ENCODE assay signal across 16 cellular contexts in genomic region chr15:89444241-89444797, GRCh38. TPM values are rescaled to one million over a fixed set of nuclear protein-coding genes. Genes with fewer than 3 reads are reported as not detected.
DNase-seq lines count a peak whose midpoint lies in the region; ATAC-seq and TF ChIP-seq lines count a peak whose summit lies in the region.
"Had no signal": no experiment of that assay in that cellular context is flagged by ENCODE, and none has a peak within 500 bp of the region (broad histone marks: within the 10 kb centered on the region; RNA-seq: fewer than 3 reads in every experiment).

No MANE protein-coding gene starts in this region.

- no peak for TF ChIP-seq RAD21 in neural cell (conservative IDR thresholded peaks at IDR 0.05)

- no peak for TF ChIP-seq EP300 in neural cell (conservative IDR thresholded peaks at IDR 0.05; ENCODE audit: poor library complexity, severe bottlenecking)

- 33 to 38% methylated on average over 3 of the region's 3 CpGs for WGBS in testis, 2 donors

- no peaks in the 10 kb centered on the region for H3K9me3 Mint-ChIP-seq in brain
- H3K9me3 Mint-ChIP-seq: CD4-positive, alpha-beta memory T cell; HFFc6 had no signal

- no peaks in the 10 kb centered on the region for H3K9me2 ChIP-seq in neural cell (ENCODE audit: insufficient read depth, low read length)

- H3K9ac ChIP-seq in BLaER1 treated with 17β-estradiol and CSF1 and Interleukin-3, amounts not matched to agents 10 nM and 100 nM, result peak overlapping the region in 3 of 11 experiments; percentile 19 to 23 (median 21); a peak in 1 of 22 replicates
- no peak overlapping the region for H3K9ac ChIP-seq in neural cell (ENCODE audit: low read length)

- CTCF ChIA-PET in HEK293 (lab: Yijun Ruan, JAX), result interaction anchor here (0.5 to 13.9 kb wide), 17 partner anchors 9 to 316 kb away, joined by 3 to 234 read pairs (median 7); no protein-coding TSS in a partner anchor

- no peak overlapping the region for H3K4me3 ChIP-seq in BLaER1 treated with 17β-estradiol and CSF1 and Interleukin-3, amounts not matched to agents 10 nM and 100 nM
- H3K4me3 ChIP-seq in HEK293 (ENCODE audit: low read depth, low read length), result no peak overlapping the region
- peak overlapping the region; percentile 24 for H3K4me3 ChIP-seq in neural cell (ENCODE audit: low read length)
- H3K4me3 ChIP-seq in testis, result no peak overlapping the region
- H3K4me3 ChIP-seq: HAP-1 had no signal

- peak overlapping the region in 9 of 11 experiments; percentile 9 to 91 (median 82); a peak in 16 of 22 replicates for H3K4me2 ChIP-seq in BLaER1 treated with 17β-estradiol and CSF1 and Interleukin-3, amounts not matched to agents 10 nM and 100 nM
- H3K4me2 ChIP-seq in neural cell (ENCODE audit: low read length), result no peak overlapping the region

- H3K36me3 Mint-ChIP-seq in brain, result no peaks in the 10 kb centered on the region
- H3K36me3 Mint-ChIP-seq: CD4-positive, alpha-beta memory T cell had no signal

- H3K9me3 ChIP-seq in BLaER1 treated with 17β-estradiol and CSF1 and Interleukin-3, amounts not matched to agents 10 nM and 100 nM (replicated peaks in 1 of 11), result no peaks in the 10 kb centered on the region
- H3K9me3 ChIP-seq in HEK293 (ENCODE audit: control insufficient read depth, insufficient read depth, low read depth, low read length), result no peaks in the 10 kb centered on the region
- H3K9me3 ChIP-seq in neural cell (ENCODE audit: low read length), result no peaks in the 10 kb centered on the region
- H3K9me3 ChIP-seq in testis, result no peaks in the 10 kb centered on the region
- H3K9me3 ChIP-seq: HAP-1 had no signal

- H2AFZ ChIP-seq in neural cell (ENCODE audit: low read depth, low read length), result no peak overlapping the region

- no peak for ATAC-seq in GM21528 (IDR thresholded peaks at IDR 0.05; ENCODE audit: low FRiP score, unreplicated experiment)

- no peaks in the 10 kb centered on the region for H3K79me2 ChIP-seq in neural cell (replicated peaks; ENCODE audit: insufficient read depth, low read length)

- no peaks in the 10 kb centered on the region for H3K36me3 ChIP-seq in BLaER1 treated with 17β-estradiol and CSF1 and Interleukin-3, amounts not matched to agents 10 nM and 100 nM
- H3K36me3 ChIP-seq in HEK293 (ENCODE audit: control insufficient read depth in 2 of 2, insufficient read depth in 1 of 2, low read length in 2 of 2), result no peaks in the 10 kb centered on the region
- no peaks in the 10 kb centered on the region for H3K36me3 ChIP-seq in neural cell (ENCODE audit: insufficient read depth, low read length)
- no peaks in the 10 kb centered on the region for H3K36me3 ChIP-seq in testis (ENCODE audit: low read depth, missing control alignments)
- H3K36me3 ChIP-seq: HAP-1 had no signal

- H3K27me3 Mint-ChIP-seq in brain, result peaks cover 4% of the 10 kb centered on the region

- peak overlapping the region in 2 of 5 experiments; percentile 37 to 47 for H3K4me3 Mint-ChIP-seq in brain
- H3K4me3 Mint-ChIP-seq: CD4-positive, alpha-beta memory T cell; HFFc6 had no signal

- no peaks in the 10 kb centered on the region for H3K27me3 ChIP-seq in BLaER1 treated with 17β-estradiol and CSF1 and Interleukin-3, amounts not matched to agents 10 nM and 100 nM
- H3K27me3 ChIP-seq in neural cell (ENCODE audit: insufficient read depth, low read depth, low read length) (no peaks in the 10 kb centered on the region), testis (no peaks in the 10 kb centered on the region)

- no peak for DNase-seq in testis
- no peak for DNase-seq in NCI-H345 (lab: John Stamatoyannopoulos, UW)
- no peak for DNase-seq in NCI-H2171 (lab: John Stamatoyannopoulos, UW)
- DNase-seq: ACHN; CD4-positive, alpha-beta memory T cell; DMS79; HFFc6 had no signal

- POLR2A ChIA-PET in HEK293 (lab: Yijun Ruan, JAX), result interaction anchor here (1.6 kb wide), 1 partner anchor 86 kb away, joined by 4 read pairs; no protein-coding TSS in a partner anchor

- peaks cover 85% of the 10 kb centered on the region for H3K4me1 Mint-ChIP-seq in brain
- H3K4me1 Mint-ChIP-seq: CD4-positive, alpha-beta memory T cell had no signal

- intact Hi-C loops in testis (cut with DNase I; ENCODE audit: low total_unique reads), result no loop called here

- no peaks in the 10 kb centered on the region for H3F3A ChIP-seq in neural cell (ENCODE audit: insufficient read depth, low read length, poor library complexity, severe bottlenecking)

- TF ChIP-seq CTCF in HEK293 (tag by site-specific recombination; IDR thresholded peaks at IDR 0.05), result no peak
- TF ChIP-seq CTCF in brain (conservative IDR thresholded peaks at IDR 0.05), result no peak
- TF ChIP-seq CTCF in neural cell (IDR thresholded peaks at IDR 0.05; ENCODE audit: poor library complexity, severe bottlenecking), result no peak
- TF ChIP-seq CTCF in testis (IDR thresholded peaks at IDR 0.05), result no peak

- no peak for TF ChIP-seq POLR2A in testis (IDR thresholded peaks at IDR 0.05)

- H3K27ac Mint-ChIP-seq in brain, result peak overlapping the region; percentile 46 to 93 (median 92)
- H3K27ac Mint-ChIP-seq: CD4-positive, alpha-beta memory T cell; HFFc6 had no signal

- peaks cover 0 to 4% (median 0%) of the 10 kb centered on the region in 11 experiments; a peak in 1 of 22 replicates for H4K20me1 ChIP-seq in BLaER1 treated with 17β-estradiol and CSF1 and Interleukin-3, amounts not matched to agents 10 nM and 100 nM
- no peaks in the 10 kb centered on the region for H4K20me1 ChIP-seq in neural cell (ENCODE audit: insufficient read depth)

- H3K27ac ChIP-seq in BLaER1 treated with 17β-estradiol and CSF1 and Interleukin-3, amounts not matched to agents 10 nM and 100 nM, result no peak overlapping the region
- no peak overlapping the region for H3K27ac ChIP-seq in HEK293 (ENCODE audit: extremely low read depth, low read depth, low read length)
- peak overlapping the region; percentile 32 for H3K27ac ChIP-seq in neural cell (ENCODE audit: low read length)
- H3K27ac ChIP-seq in testis, result no peak overlapping the region
- H3K27ac ChIP-seq: C4-2B, HL-60 had no signal

- H3K4me1 ChIP-seq in BLaER1 treated with 17β-estradiol and CSF1 and Interleukin-3, amounts not matched to agents 10 nM and 100 nM, result peaks cover 20 to 55% (median 50%) of the 10 kb centered on the region in 10 experiments
- H3K4me1 ChIP-seq in HEK293 (ENCODE audit: control insufficient read depth, insufficient read depth, low read length), result no peaks in the 10 kb centered on the region
- H3K4me1 ChIP-seq in testis, result no peaks in the 10 kb centered on the region

TF ChIP-seq in HEK293, 187 proteins besides CTCF, POLR2A, EP300 and RAD21:
- peak; percentile 59; the same call in 1 of the 2 replicates for TF ChIP-seq KLF1 (tag by site-specific recombination; IDR thresholded peaks at IDR 0.05)
- no peak for TF ChIP-seq ZBTB44 (tag by site-specific recombination; IDR thresholded peaks at IDR 0.05)

TF ChIP-seq in neural cell, 6 proteins besides CTCF, POLR2A, EP300 and RAD21:
- no peak for TF ChIP-seq REST (IDR thresholded peaks at IDR 0.05; ENCODE audit: borderline replicate concordance)

RNA-seq across cellular contexts. Expression of gene RHCG, which starts 52.1 kb away (rescaled TPM):
- polyA plus RNA-seq in brain (ENCODE audit: insufficient read depth, low read depth, low replicate concordance) (4.0 TPM), neural cell (0.32 TPM in 1 of 2 replicates, not detected in the other), testis (ENCODE audit: insufficient read depth, low read depth, low replicate concordance) (2.0 TPM)
- polyA minus RNA-seq in neural cell, result not detected in 2 replicates
- total RNA-seq in testis, result 1 to 10 TPM in 1 of 2 donors, under 1 TPM in 1; 0.62 to 1.4 TPM
- total RNA-seq: A172; CD4-positive, alpha-beta memory T cell; HFFc6 had no signal
- polyA plus RNA-seq: CD4-positive, alpha-beta memory T cell had no signal
